18 cellular contexts compared by ENCODE assay signal in genomic region chr3:129614927-129615363, GRCh38. TPM values are rescaled to one million over a fixed set of nuclear protein-coding genes. Genes with fewer than 3 reads are reported as not detected.
DNase-seq lines count a peak whose midpoint lies in the region; ATAC-seq, FAIRE-seq and TF ChIP-seq lines count a peak whose summit lies in the region.
"Had no signal": no experiment of that assay in that cellular context is flagged by ENCODE, and none has a peak within 500 bp of the region (broad histone marks: within the 10 kb centered on the region; RNA-seq: fewer than 3 reads in every experiment).

No MANE protein-coding gene starts in this region.

- POLR2A ChIA-PET in endothelial cell of umbilical vein (lab: Charles Lee) (no interaction called here), OCI-LY7 (lab: Charles Lee) (no interaction called here)

- H3K27ac ChIP-seq in endothelial cell of umbilical vein (ENCODE audit: insufficient read depth, low read depth, low read length): no peak overlapping the region
- H3K27ac ChIP-seq in lung (ENCODE audit: low read depth in 1 of 2, low read length in 1 of 2): peak overlapping the region in 1 of 2 donors; percentile 66
- peak overlapping the region; percentile 39 to 42 for H3K27ac ChIP-seq in tibial artery
- H3K27ac ChIP-seq in OCI-LY7 (ENCODE audit: low read depth, low read length, poor library complexity, severe bottlenecking): no peak overlapping the region
- H3K27ac ChIP-seq: hepatocyte, parathyroid adenoma had no signal

- no peak overlapping the region for H3K4me3 ChIP-seq in Loucy (ENCODE audit: low read length, poor library complexity, severe bottlenecking)
- no peak overlapping the region for H3K4me3 ChIP-seq in endothelial cell of umbilical vein (replicated peaks in 1 of 3; ENCODE audit: insufficient read depth in 1 of 3, low read depth in 1 of 3, low read length in 3 of 3)
- H3K4me3 ChIP-seq in lung: no peak overlapping the region
- H3K4me3 ChIP-seq in tibial artery: no peak overlapping the region
- H3K4me3 ChIP-seq in OCI-LY7 (ENCODE audit: low read depth, low read length, poor library complexity, severe bottlenecking): no peak overlapping the region
- H3K4me3 ChIP-seq: hepatocyte had no signal

- H3K4me3 Mint-ChIP-seq in activated CD8-positive, alpha-beta memory T cell treated with anti-CD3 and anti-CD28 coated beads, Interleukin-2, amount 10 ng/mL, durations not matched to agents 7 days and 5 days: no peak overlapping the region
- H3K4me3 Mint-ChIP-seq: endodermal cell; IgD-negative memory B cell; stimulated activated naive CD8-positive, alpha-beta T cell treated with anti-CD3 and anti-CD28 coated beads, Interleukin-15, Interleukin-2, amounts not matched to agents 100 ng/mL and 50 ng/mL, for 24 hours had no signal

- dilution Hi-C loops in endothelial cell of umbilical vein (cut with MboI; ENCODE audit: extremely low pct_ligation_motif_present, low sequenced_read_pairs): no loop called here

- H3K36me3 ChIP-seq in Loucy (ENCODE audit: insufficient read depth, low read length): no peaks in the 10 kb centered on the region
- no peaks in the 10 kb centered on the region for H3K36me3 ChIP-seq in endothelial cell of umbilical vein (ENCODE audit: control insufficient read depth in 2 of 2, extremely low read depth in 1 of 2, insufficient read depth in 2 of 2, low read length in 2 of 2)
- no peaks in the 10 kb centered on the region for H3K36me3 ChIP-seq in lung (ENCODE audit: control insufficient read depth in 2 of 2, insufficient read depth in 2 of 2, low read length in 2 of 2)
- H3K36me3 ChIP-seq in tibial artery: no peaks in the 10 kb centered on the region
- H3K36me3 ChIP-seq in OCI-LY7 (ENCODE audit: insufficient read depth, low read length): no peaks in the 10 kb centered on the region

- peaks cover 3% of the 10 kb centered on the region; the same call in 1 of the 2 replicates for H3F3A ChIP-seq in Loucy (ENCODE audit: low read depth)

- peak; percentile 44 for ATAC-seq in lung (ENCODE audit: insufficient read depth, low FRiP score)
- ATAC-seq in activated CD8-positive, alpha-beta memory T cell treated with anti-CD3 and anti-CD28 coated beads, Interleukin-2, amount 10 ng/mL, durations not matched to agents 7 days and 5 days: no peak

- no peaks in the 10 kb centered on the region for H3K9me1 ChIP-seq in endothelial cell of umbilical vein (replicated peaks; ENCODE audit: control insufficient read depth, extremely low read depth, insufficient read depth, low read length)

- peak overlapping the region; percentile 3 for H3K9ac ChIP-seq in Loucy (ENCODE audit: low read depth, low read length, poor library complexity, severe bottlenecking)
- H3K9ac ChIP-seq in endothelial cell of umbilical vein (replicated peaks; ENCODE audit: extremely low read depth, insufficient read depth, low read length): no peak overlapping the region
- H3K9ac ChIP-seq: parathyroid adenoma had no signal

- H3K4me1 Mint-ChIP-seq in activated CD8-positive, alpha-beta memory T cell treated with anti-CD3 and anti-CD28 coated beads, Interleukin-2, amount 10 ng/mL, durations not matched to agents 7 days and 5 days: peaks cover 5% of the 10 kb centered on the region

- 28 to 40% methylated on average over 5 of the region's 5 CpGs for WGBS in lung, 2 donors

- intact Hi-C loops in endothelial cell of umbilical vein (cut with micrococcal nuclease): no loop called here
- intact Hi-C loops in tibial artery (cut with DNase I; ENCODE audit: low total_unique reads): loop anchor here (5.0 kb wide), 1 partner anchor 123 kb away; no protein-coding TSS in a partner anchor
- intact Hi-C loops in OCI-LY7 (cut with micrococcal nuclease; ENCODE audit: unreplicated experiment): no loop called here

- H3K36me3 Mint-ChIP-seq in activated CD8-positive, alpha-beta memory T cell treated with anti-CD3 and anti-CD28 coated beads, Interleukin-2, amount 10 ng/mL, durations not matched to agents 7 days and 5 days: no peaks in the 10 kb centered on the region
- H3K36me3 Mint-ChIP-seq: IgD-negative memory B cell had no signal

- H3K79me2 ChIP-seq in Loucy (ENCODE audit: insufficient read depth, low read length) (no peaks in the 10 kb centered on the region), endothelial cell of umbilical vein (ENCODE audit: control insufficient read depth, insufficient read depth, low read length) (no peaks in the 10 kb centered on the region), OCI-LY7 (ENCODE audit: insufficient read depth, low read depth, low read length) (no peaks in the 10 kb centered on the region)
- H3K79me2 ChIP-seq: hepatocyte, parathyroid adenoma had no signal

- H3K9me3 ChIP-seq in Loucy (ENCODE audit: insufficient read depth, low read depth, low read length): no peaks in the 10 kb centered on the region
- H3K9me3 ChIP-seq in endothelial cell of umbilical vein (replicated peaks; ENCODE audit: control insufficient read depth, insufficient read depth, low read length): no peaks in the 10 kb centered on the region
- H3K9me3 ChIP-seq in lung (ENCODE audit: control insufficient read depth in 2 of 2, insufficient read depth in 1 of 2, low read length in 1 of 2): no peaks in the 10 kb centered on the region
- H3K9me3 ChIP-seq in tibial artery: no peaks in the 10 kb centered on the region
- H3K9me3 ChIP-seq in OCI-LY7 (ENCODE audit: low read length): no peaks in the 10 kb centered on the region

- FAIRE-seq in endothelial cell of umbilical vein (lab: Jason Lieb, UNC): peak; percentile 69
- FAIRE-seq: TTC549 had no signal

- no peak overlapping the region for H3K4me2 ChIP-seq in Loucy (ENCODE audit: low read depth, low read length, poor library complexity, severe bottlenecking)
- no peak overlapping the region for H3K4me2 ChIP-seq in endothelial cell of umbilical vein (ENCODE audit: insufficient read depth, low read length)
- H3K4me2 ChIP-seq in OCI-LY7 (ENCODE audit: low read length): no peak overlapping the region
- H3K4me2 ChIP-seq: hepatocyte had no signal

- CTCF ChIA-PET in endothelial cell of umbilical vein (lab: Charles Lee): no interaction called here
- CTCF ChIA-PET in activated CD8-positive, alpha-beta memory T cell treated with anti-CD3 and anti-CD28 coated beads, Interleukin-2, amount 10 ng/mL, durations not matched to agents 7 days and 5 days (lab: Charles Lee): no interaction called here
- CTCF ChIA-PET in OCI-LY7 (lab: Charles Lee; ENCODE audit: unreplicated experiment): no interaction called here

- TF ChIP-seq CTCF in Loucy (conservative IDR thresholded peaks at IDR 0.05; ENCODE audit: low read length): no peak
- TF ChIP-seq CTCF in endothelial cell of umbilical vein (IDR thresholded peaks at IDR 0.05; ENCODE audit: extremely low read depth in 1 of 2, insufficient read depth in 1 of 2, low read depth in 1 of 2, low read length in 2 of 2): no peak
- TF ChIP-seq CTCF in lung (IDR thresholded peaks at IDR 0.05; ENCODE audit: control extremely low read depth, extremely low read depth): no peak
- no peak for TF ChIP-seq CTCF in tibial artery (IDR thresholded peaks at IDR 0.05)
- no peak for TF ChIP-seq CTCF in OCI-LY7 (conservative IDR thresholded peaks at IDR 0.05; ENCODE audit: low read length)

- DNase-seq in endothelial cell of umbilical vein (ENCODE audit: low read depth, low spot score) (no peak), lung (ENCODE audit: low spot score) (no peak), tibial artery (peak in 1 of 2 donors; percentile 87), Ammon's horn (ENCODE audit: low spot score) (no peak), OCI-LY7 (ENCODE audit: low spot score) (no peak)
- DNase-seq in activated CD8-positive, alpha-beta memory T cell treated with anti-CD3 and anti-CD28 coated beads, Interleukin-2, amount 10 ng/mL, durations not matched to agents 7 days and 5 days: no peak
- no peak for DNase-seq in activated naive CD4-positive, alpha-beta T cell (lab: John Stamatoyannopoulos, UW)
- DNase-seq: COR-L47; endodermal cell; NCI-H526 treated with DMSO at 0.1 percent for 48 hours; RPMI8226; stimulated activated CD4-positive, alpha-beta T cell treated with anti-CD3 and anti-CD28 coated beads, Interleukin-4, amount 100 ng/mL, for 24 hours had no signal

- peaks cover 7% of the 10 kb centered on the region for H3K27me3 Mint-ChIP-seq in activated CD8-positive, alpha-beta memory T cell treated with anti-CD3 and anti-CD28 coated beads, Interleukin-2, amount 10 ng/mL, durations not matched to agents 7 days and 5 days
- H3K27me3 Mint-ChIP-seq: stimulated activated naive CD8-positive, alpha-beta T cell treated with anti-CD3 and anti-CD28 coated beads, Interleukin-15, Interleukin-2, amounts not matched to agents 100 ng/mL and 50 ng/mL, for 24 hours had no signal

- BruUV-seq in endothelial cell of umbilical vein (replicated peaks; lab: Mats Ljungman, UMichigan): no TSS peak
- no TSS peak for BruUV-seq in OCI-LY7 (replicated peaks; lab: Mats Ljungman, UMichigan)

- no peak for TF ChIP-seq POLR2A in endothelial cell of umbilical vein (IDR thresholded peaks at IDR 0.05; ENCODE audit: low read depth, low read length)

- H3K27me3 ChIP-seq in Loucy (ENCODE audit: insufficient read depth, low read length, poor library complexity, severe bottlenecking): no peaks in the 10 kb centered on the region
- H3K27me3 ChIP-seq in endothelial cell of umbilical vein (ENCODE audit: control insufficient read depth in 2 of 2, insufficient read depth in 2 of 2, low read length in 2 of 2): no peaks in the 10 kb centered on the region
- no peaks in the 10 kb centered on the region for H3K27me3 ChIP-seq in lung (ENCODE audit: control insufficient read depth, insufficient read depth)
- no peaks in the 10 kb centered on the region for H3K27me3 ChIP-seq in tibial artery
- H3K27me3 ChIP-seq: hepatocyte had no signal

- H4K20me1 ChIP-seq in Loucy (ENCODE audit: insufficient read depth, low read length, poor library complexity, severe bottlenecking): no peaks in the 10 kb centered on the region
- H4K20me1 ChIP-seq in endothelial cell of umbilical vein (replicated peaks; ENCODE audit: control insufficient read depth, extremely low read depth, insufficient read depth, low read length): no peaks in the 10 kb centered on the region
- no peaks in the 10 kb centered on the region for H4K20me1 ChIP-seq in OCI-LY7 (ENCODE audit: insufficient read depth, low read length)

- H3K27ac Mint-ChIP-seq in activated CD8-positive, alpha-beta memory T cell treated with anti-CD3 and anti-CD28 coated beads, Interleukin-2, amount 10 ng/mL, durations not matched to agents 7 days and 5 days: no peak overlapping the region
- H3K27ac Mint-ChIP-seq: endodermal cell; IgD-negative memory B cell; stimulated activated naive CD8-positive, alpha-beta T cell treated with anti-CD3 and anti-CD28 coated beads, Interleukin-15, Interleukin-2, amounts not matched to agents 100 ng/mL and 50 ng/mL, for 24 hours had no signal

- H3K4me1 ChIP-seq in Loucy (ENCODE audit: insufficient read depth, low read length, poor library complexity, severe bottlenecking): peaks cover 18% of the 10 kb centered on the region
- H3K4me1 ChIP-seq in endothelial cell of umbilical vein (ENCODE audit: control insufficient read depth, extremely low read depth, insufficient read depth, low read length): peaks cover 44% of the 10 kb centered on the region
- peaks cover 0 to 44% of the 10 kb centered on the region in 2 donors for H3K4me1 ChIP-seq in lung (ENCODE audit: control insufficient read depth in 2 of 2, insufficient read depth in 2 of 2, low read length in 2 of 2)
- peaks cover 8 to 61% (median 36%) of the 10 kb centered on the region in 4 donors for H3K4me1 ChIP-seq in tibial artery
- H3K4me1 ChIP-seq in OCI-LY7 (ENCODE audit: insufficient read depth, low read length, poor library complexity, severe bottlenecking): peaks cover 11% of the 10 kb centered on the region
- H3K4me1 ChIP-seq: parathyroid adenoma had no signal

- H3K9me3 Mint-ChIP-seq in activated CD8-positive, alpha-beta memory T cell treated with anti-CD3 and anti-CD28 coated beads, Interleukin-2, amount 10 ng/mL, durations not matched to agents 7 days and 5 days (ENCODE audit: low read depth): no peaks in the 10 kb centered on the region
- H3K9me3 Mint-ChIP-seq: endodermal cell; IgD-negative memory B cell; stimulated activated naive CD8-positive, alpha-beta T cell treated with anti-CD3 and anti-CD28 coated beads, Interleukin-15, Interleukin-2, amounts not matched to agents 100 ng/mL and 50 ng/mL, for 24 hours had no signal

- H2AFZ ChIP-seq in Loucy (ENCODE audit: low read length) (no peak overlapping the region; the same call in 1 of the 2 replicates), endothelial cell of umbilical vein (ENCODE audit: low read depth, low read length) (no peak overlapping the region), OCI-LY7 (ENCODE audit: low read length) (no peak overlapping the region)
- H2AFZ ChIP-seq: hepatocyte, parathyroid adenoma had no signal

- H3K9me2 ChIP-seq in Loucy (replicated peaks; ENCODE audit: low read depth, low read length) (no peaks in the 10 kb centered on the region), OCI-LY7 (ENCODE audit: insufficient read depth, low read length) (no peaks in the 10 kb centered on the region)

RNA-seq across cellular contexts. Expression of gene PLXND1, which starts 8.5 kb away (rescaled TPM):
- 834 and 860 TPM in 2 replicates for total RNA-seq in endothelial cell of umbilical vein
- 300 and 332 TPM in 2 replicates for polyA plus RNA-seq in endothelial cell of umbilical vein
- polyA plus RNA-seq in endothelial cell of umbilical vein (2011; cell fraction: cytosol; rRNA removed): 436 and 495 TPM in 2 replicates
- polyA plus RNA-seq in endothelial cell of umbilical vein (2011; cell fraction: nucleus; rRNA removed): 1,145 and 1,490 TPM in 2 replicates
- 463 and 559 TPM in 2 replicates for polyA plus RNA-seq in endothelial cell of umbilical vein (2012)
- polyA minus RNA-seq in endothelial cell of umbilical vein: 583 and 647 TPM in 2 replicates
- polyA minus RNA-seq in endothelial cell of umbilical vein (2011; cell fraction: cytosol; rRNA and poly(A)+ RNA removed): 21.9 TPM
- polyA minus RNA-seq in endothelial cell of umbilical vein (2011; cell fraction: nucleus; rRNA and poly(A)+ RNA removed): 454 and 479 TPM in 2 replicates
- total RNA-seq in lung: 100 to 1,000 TPM; 191 to 233 TPM
- 100 to 1,000 TPM; 128 to 168 TPM for polyA plus RNA-seq in lung
- total RNA-seq in activated CD8-positive, alpha-beta memory T cell treated with anti-CD3 and anti-CD28 coated beads, Interleukin-2, amount 10 ng/mL, durations not matched to agents 7 days and 5 days: 1 to 10 TPM; 1.1 to 3.0 TPM
- total RNA-seq in OCI-LY7 (2014; rRNA removed; shearing (Covaris generic)): 6.0 and 6.8 TPM in 2 replicates
- 4.7 and 5.3 TPM in 2 replicates for total RNA-seq in OCI-LY7 (2022)

Comparison
In these comparisons a context has a peak if more than half of its experiments do, and no peak if none do; other contexts are left out.
1. H3K27ac ChIP-seq: peak in tibial artery (2 of 2); none in endothelial cell of umbilical vein (single experiment) and OCI-LY7 (single experiment).
2. RNA of gene PLXND1, which starts 8.5 kb away (total RNA-seq): 834 to 860 TPM in endothelial cell of umbilical vein and 191 to 233 TPM in lung; 4.7 to 6.8 TPM in OCI-LY7 and 1.1 to 3.0 TPM in activated CD8-positive, alpha-beta memory T cell treated with anti-CD3 and anti-CD28 coated beads, Interleukin-2, amount 10 ng/mL, durations not matched to agents 7 days and 5 days; every median in the first group is over 10 times any median in the second.